8 cellular contexts compared by ENCODE assay signal in the genomic region with DNA sequence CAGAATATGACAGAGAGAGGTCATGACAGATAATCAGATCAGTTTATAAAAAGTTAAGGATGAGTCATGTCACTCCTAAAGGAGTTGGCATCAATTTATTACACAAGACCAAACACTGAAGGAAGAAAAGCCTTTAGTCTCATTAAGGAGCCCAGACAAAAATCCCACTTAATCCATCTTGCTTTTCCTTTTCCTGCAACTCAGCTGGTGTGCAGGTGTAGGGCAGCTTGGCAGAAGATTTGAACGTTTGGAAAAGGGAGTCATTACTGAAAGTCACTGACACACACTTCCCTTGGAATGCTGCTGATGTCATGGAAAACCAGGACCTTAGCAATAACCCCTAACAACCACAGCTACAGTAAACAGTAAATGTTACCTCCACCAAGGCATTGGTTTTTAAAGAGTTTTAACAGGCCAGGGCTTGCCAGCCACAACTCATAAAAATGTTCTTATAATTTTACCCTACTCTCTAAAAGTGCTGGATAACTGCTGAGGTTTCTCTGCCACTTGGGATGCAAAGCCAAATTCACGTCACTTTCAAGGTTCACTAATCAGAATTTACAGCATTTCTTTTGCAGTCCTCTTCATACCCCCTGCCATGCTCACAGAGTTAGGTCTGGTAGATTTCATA.
DNase-seq lines count a peak whose midpoint lies in the region; ATAC-seq, FAIRE-seq and TF ChIP-seq lines count a peak whose summit lies in the region.

No MANE protein-coding gene starts in this region.

- no peaks in the 10 kb centered on the region for H3K36me3 Mint-ChIP-seq in activated T-helper 17 cell treated with anti-CD3 and anti-CD28 coated beads, Interleukin-2, amount 50 U/mL, for 72 hours (ENCODE audit: low read depth)

- H3K9me3 Mint-ChIP-seq in activated T-helper 17 cell treated with anti-CD3 and anti-CD28 coated beads, Interleukin-2, amount 50 U/mL, for 72 hours, result no peaks in the 10 kb centered on the region

- no peak for TF ChIP-seq CTCF in omental fat pad (IDR thresholded peaks at IDR 0.05)

- DNase-seq in NCI-H82 treated with DMSO at 0.1 percent for 48 hours (lab: John Stamatoyannopoulos, UW; ENCODE audit: unreplicated experiment), result peak; percentile 92
- peak; percentile 25 for DNase-seq in omental fat pad (ENCODE audit: low spot score)
- no peak for DNase-seq in stimulated activated CD8-positive, alpha-beta memory T cell treated with anti-CD3 and anti-CD28 coated beads, Interleukin-4, amount 100 ng/mL, for 48 hours

- H3K4me3 Mint-ChIP-seq in activated T-helper 17 cell treated with anti-CD3 and anti-CD28 coated beads, Interleukin-2, amount 50 U/mL, for 72 hours, result no peak overlapping the region

- FAIRE-seq in G401.6 (lab: Jason Lieb, UNC), result peak; percentile 100

- ATAC-seq in esophagus mucosa (peak; percentile 78), omental fat pad (ENCODE audit: low FRiP score) (peak; percentile 69), HG03095 (IDR thresholded peaks at IDR 0.05; ENCODE audit: unreplicated experiment) (no peak), HG02642 (IDR thresholded peaks at IDR 0.05; ENCODE audit: poor library complexity, unreplicated experiment) (no peak)
- ATAC-seq in activated T-helper 17 cell treated with anti-CD3 and anti-CD28 coated beads, Interleukin-2, amount 50 U/mL, for 72 hours (replicated peaks), result no peak

- peaks cover 27% of the 10 kb centered on the region for H3K4me1 Mint-ChIP-seq in activated T-helper 17 cell treated with anti-CD3 and anti-CD28 coated beads, Interleukin-2, amount 50 U/mL, for 72 hours

- H3K27ac Mint-ChIP-seq in activated T-helper 17 cell treated with anti-CD3 and anti-CD28 coated beads, Interleukin-2, amount 50 U/mL, for 72 hours, result no peak overlapping the region

- no peaks in the 10 kb centered on the region for H3K27me3 Mint-ChIP-seq in activated T-helper 17 cell treated with anti-CD3 and anti-CD28 coated beads, Interleukin-2, amount 50 U/mL, for 72 hours

Comparison
In these comparisons a context has a peak if more than half of its experiments do, and no peak if none do; other contexts are left out.
1. ATAC-seq: peak in esophagus mucosa (single experiment) and omental fat pad (single experiment); none in HG03095 (single experiment), HG02642 (single experiment) and activated T-helper 17 cell treated with anti-CD3 and anti-CD28 coated beads, Interleukin-2, amount 50 U/mL, for 72 hours (single experiment).